31 cellular contexts compared by ENCODE assay signal in genomic region chr16:65910291-65910690, GRCh38.
"Had no signal": no experiment of that assay in that cellular context is flagged by ENCODE, and none has a peak within 500 bp of the region (broad histone marks: within the 10 kb centered on the region; RNA-seq: fewer than 3 reads in every experiment).

No MANE protein-coding gene starts in this region.

- H3K27ac ChIP-seq: brain microvascular endothelial cell, coronary artery, dorsolateral prefrontal cortex had no signal

- H3K4me3 Mint-ChIP-seq: activated CD4-positive, alpha-beta memory T cell treated with anti-CD3 and anti-CD28 coated beads for 36 hours; activated CD4-positive, alpha-beta T cell treated with anti-CD3 and anti-CD28 coated beads for 36 hours; activated CD4-positive, alpha-beta T cell treated with anti-CD3 and anti-CD28 coated beads, Interleukin-2, amount 10 ng/mL, durations not matched to agents 24 days and 14 days; activated CD8-positive, alpha-beta memory T cell treated with anti-CD3 and anti-CD28 coated beads, Interleukin-2, amount 10 ng/mL, durations not matched to agents 7 days and 5 days; activated CD8-positive, alpha-beta T cell treated with anti-CD3 and anti-CD28 coated beads, Interleukin-2, amount 10 ng/mL, durations not matched to agents 7 days and 5 days; activated naive CD4-positive, alpha-beta T cell treated with anti-CD3 and anti-CD28 coated beads, Interleukin-2, amount 10 ng/mL, durations not matched to agents 7 days and 5 days; activated naive CD8-positive, alpha-beta T cell treated with anti-CD3 and anti-CD28 coated beads, Interleukin-2, amount 10 ng/mL, durations not matched to agents 7 days and 5 days; activated T-helper 1 cell treated with anti-CD3 and anti-CD28 coated beads, Interleukin-12 subunit alpha, Interleukin-12 subunit beta, Interleukin-2, Interleukin-4 antibody, amounts not matched to agents 30 ng/mL and 10 ng/mL and 1 ng/mL, durations not matched to agents 14 hours and 24 hours and 36 hours; central memory CD8-positive, alpha-beta T cell; dendritic cell treated with granulocyte-macrophage colony-stimulating factor and Interleukin-4, amounts not matched to agents 40 ng/mL and 50 ng/mL, for 4 days; endodermal cell had no signal

- H3K4me3 ChIP-seq: coronary artery, dorsolateral prefrontal cortex had no signal

- H3K4me1 Mint-ChIP-seq: activated CD4-positive, alpha-beta T cell treated with anti-CD3 and anti-CD28 coated beads for 36 hours; activated CD4-positive, alpha-beta T cell treated with anti-CD3 and anti-CD28 coated beads, Interleukin-2, amount 10 ng/mL, durations not matched to agents 24 days and 14 days; activated CD8-positive, alpha-beta memory T cell treated with anti-CD3 and anti-CD28 coated beads, Interleukin-2, amount 10 ng/mL, durations not matched to agents 7 days and 5 days; activated naive CD4-positive, alpha-beta T cell treated with anti-CD3 and anti-CD28 coated beads, Interleukin-2, amount 10 ng/mL, durations not matched to agents 7 days and 5 days; activated naive CD8-positive, alpha-beta T cell treated with anti-CD3 and anti-CD28 coated beads, Interleukin-2, amount 10 ng/mL, durations not matched to agents 7 days and 5 days; central memory CD8-positive, alpha-beta T cell; endodermal cell had no signal

- H3K27me3 ChIP-seq: brain microvascular endothelial cell had no signal

- FAIRE-seq: astrocyte, bronchial epithelial cell, frontal cortex had no signal

- H3K27ac Mint-ChIP-seq: activated CD4-positive, alpha-beta memory T cell treated with anti-CD3 and anti-CD28 coated beads for 36 hours; activated CD4-positive, alpha-beta T cell treated with anti-CD3 and anti-CD28 coated beads for 36 hours; activated CD4-positive, alpha-beta T cell treated with anti-CD3 and anti-CD28 coated beads, Interleukin-2, amount 10 ng/mL, durations not matched to agents 24 days and 14 days; activated CD8-positive, alpha-beta memory T cell treated with anti-CD3 and anti-CD28 coated beads, Interleukin-2, amount 10 ng/mL, durations not matched to agents 7 days and 5 days; activated CD8-positive, alpha-beta T cell treated with anti-CD3 and anti-CD28 coated beads, Interleukin-2, amount 10 ng/mL, durations not matched to agents 7 days and 5 days; activated naive CD4-positive, alpha-beta T cell treated with anti-CD3 and anti-CD28 coated beads, Interleukin-2, amount 10 ng/mL, durations not matched to agents 7 days and 5 days; activated naive CD4-positive, alpha-beta T cell treated with anti-CD3 and anti-CD28 coated beads, Interleukin-2, amount 50 U/mL, for 72 hours; activated naive CD8-positive, alpha-beta T cell treated with anti-CD3 and anti-CD28 coated beads, Interleukin-2, amount 10 ng/mL, durations not matched to agents 7 days and 5 days; activated T-helper 1 cell treated with anti-CD3 and anti-CD28 coated beads, Interleukin-12 subunit alpha, Interleukin-12 subunit beta, Interleukin-2, Interleukin-4 antibody, amounts not matched to agents 30 ng/mL and 10 ng/mL and 1 ng/mL, durations not matched to agents 14 hours and 24 hours and 36 hours; activated T-helper 2 cell treated with anti-CD3 and anti-CD28 coated beads, Interferon-gamma antibody, Interleukin-2, Interleukin-4, amounts not matched to agents 10 μg/mL and 5 μg/mL and 100 μg/mL, durations not matched to agents 14 hours and 24 hours and 36 hours; dendritic cell treated with granulocyte-macrophage colony-stimulating factor and Interleukin-4, amounts not matched to agents 40 ng/mL and 50 ng/mL, for 4 days; endodermal cell had no signal

- H3K27me3 Mint-ChIP-seq: activated CD4-positive, alpha-beta memory T cell treated with anti-CD3 and anti-CD28 coated beads for 36 hours; activated CD4-positive, alpha-beta T cell treated with anti-CD3 and anti-CD28 coated beads, Interleukin-2, amount 10 ng/mL, durations not matched to agents 24 days and 14 days; activated CD8-positive, alpha-beta memory T cell treated with anti-CD3 and anti-CD28 coated beads, Interleukin-2, amount 10 ng/mL, durations not matched to agents 7 days and 5 days; activated naive CD4-positive, alpha-beta T cell treated with anti-CD3 and anti-CD28 coated beads, Interleukin-2, amount 10 ng/mL, durations not matched to agents 7 days and 5 days; activated naive CD8-positive, alpha-beta T cell treated with anti-CD3 and anti-CD28 coated beads, Interleukin-2, amount 10 ng/mL, durations not matched to agents 7 days and 5 days; central memory CD8-positive, alpha-beta T cell; dendritic cell treated with granulocyte-macrophage colony-stimulating factor and Interleukin-4, amounts not matched to agents 40 ng/mL and 50 ng/mL, for 4 days had no signal

- ATAC-seq: activated CD4-positive, alpha-beta T cell treated with anti-CD3 and anti-CD28 coated beads for 36 hours; activated CD8-positive, alpha-beta memory T cell treated with anti-CD3 and anti-CD28 coated beads, Interleukin-2, amount 10 ng/mL, durations not matched to agents 7 days and 5 days; activated CD8-positive, alpha-beta T cell treated with anti-CD3 and anti-CD28 coated beads, Interleukin-2, amount 10 ng/mL, durations not matched to agents 7 days and 5 days; activated naive CD4-positive, alpha-beta T cell treated with anti-CD3 and anti-CD28 coated beads, Interleukin-2, amount 50 U/mL, for 72 hours had no signal

- H3K9me3 Mint-ChIP-seq: activated CD4-positive, alpha-beta T cell treated with anti-CD3 and anti-CD28 coated beads, Interleukin-2, amount 10 ng/mL, durations not matched to agents 24 days and 14 days; activated naive CD8-positive, alpha-beta T cell treated with anti-CD3 and anti-CD28 coated beads, Interleukin-2, amount 10 ng/mL, durations not matched to agents 7 days and 5 days; activated T-helper 1 cell treated with anti-CD3 and anti-CD28 coated beads, Interleukin-12 subunit alpha, Interleukin-12 subunit beta, Interleukin-2, Interleukin-4 antibody, amounts not matched to agents 30 ng/mL and 10 ng/mL and 1 ng/mL, durations not matched to agents 14 hours and 24 hours and 36 hours; activated T-helper 2 cell treated with anti-CD3 and anti-CD28 coated beads, Interferon-gamma antibody, Interleukin-2, Interleukin-4, amounts not matched to agents 10 μg/mL and 5 μg/mL and 100 μg/mL, durations not matched to agents 14 hours and 24 hours and 36 hours; dendritic cell treated with granulocyte-macrophage colony-stimulating factor and Interleukin-4, amounts not matched to agents 40 ng/mL and 50 ng/mL, for 4 days had no signal

- H3K36me3 Mint-ChIP-seq: activated CD4-positive, alpha-beta memory T cell treated with anti-CD3 and anti-CD28 coated beads for 36 hours; activated CD8-positive, alpha-beta memory T cell treated with anti-CD3 and anti-CD28 coated beads, Interleukin-2, amount 10 ng/mL, durations not matched to agents 7 days and 5 days; activated naive CD4-positive, alpha-beta T cell treated with anti-CD3 and anti-CD28 coated beads, Interleukin-2, amount 10 ng/mL, durations not matched to agents 7 days and 5 days; activated naive CD4-positive, alpha-beta T cell treated with anti-CD3 and anti-CD28 coated beads, Interleukin-2, amount 50 U/mL, for 72 hours; activated naive CD8-positive, alpha-beta T cell treated with anti-CD3 and anti-CD28 coated beads, Interleukin-2, amount 10 ng/mL, durations not matched to agents 7 days and 5 days had no signal

- H3K36me3 ChIP-seq: brain microvascular endothelial cell had no signal

- DNase-seq: activated CD4-positive, alpha-beta memory T cell treated with anti-CD3 and anti-CD28 coated beads for 36 hours; activated CD4-positive, alpha-beta T cell treated with anti-CD3 and anti-CD28 coated beads for 36 hours; activated CD4-positive, alpha-beta T cell treated with anti-CD3 and anti-CD28 coated beads, Interleukin-2, amount 10 ng/mL, durations not matched to agents 24 days and 14 days; activated CD4-positive, CD25-positive, alpha-beta regulatory T cell; activated CD4-positive, CD25-positive, alpha-beta regulatory T cell treated with anti-CD3 and anti-CD28 coated beads, Interleukin-2, amount 50 U/mL, for 72 hours; activated CD8-positive, alpha-beta memory T cell treated with anti-CD3 and anti-CD28 coated beads, Interleukin-2, amount 10 ng/mL, durations not matched to agents 7 days and 5 days; activated CD8-positive, alpha-beta memory T cell treated with anti-CD3 and anti-CD28 coated beads, Interleukin-2, amount 50 U/mL, for 4 hours; activated CD8-positive, alpha-beta T cell treated with anti-CD3 and anti-CD28 coated beads, Interleukin-2, amount 10 ng/mL, durations not matched to agents 7 days and 5 days; activated effector memory CD4-positive, alpha-beta T cell treated with anti-CD3 and anti-CD28 coated beads, Interleukin-2, amount 50 U/mL, for 16 hours; activated naive CD4-positive, alpha-beta T cell treated with anti-CD3 and anti-CD28 coated beads, Interleukin-2, amount 10 ng/mL, durations not matched to agents 7 days and 5 days; activated naive CD8-positive, alpha-beta T cell treated with anti-CD3 and anti-CD28 coated beads, Interleukin-2, amount 10 ng/mL, durations not matched to agents 7 days and 5 days; activated T-cell treated with anti-CD3 and anti-CD28 coated beads, Interleukin-2, amount 50 U/mL, for 1 hour; activated T-cell treated with anti-CD3 and anti-CD28 coated beads, Interleukin-2, amount 50 U/mL, for 48 hours; amniotic stem cell; anterior cingulate cortex; brain microvascular endothelial cell; dorsolateral prefrontal cortex; effector memory CD4-positive, alpha-beta T cell; endodermal cell; erythroblast; foreskin fibroblast; T-helper 2 cell had no signal
